10 cellular contexts compared by ENCODE assay signal in genomic region chr10:100890696-100891271, GRCh38. TPM values are rescaled to one million over a fixed set of nuclear protein-coding genes. Genes with fewer than 3 reads are reported as not detected.
DNase-seq lines count a peak whose midpoint lies in the region; ATAC-seq, FAIRE-seq and TF ChIP-seq lines count a peak whose summit lies in the region.
"Had no signal": no experiment of that assay in that cellular context is flagged by ENCODE, and none has a peak within 500 bp of the region (broad histone marks: within the 10 kb centered on the region; RNA-seq: fewer than 3 reads in every experiment).

No MANE protein-coding gene starts in this region.

- TF ChIP-seq RAD21 in A549 (conservative IDR thresholded peaks at IDR 0.05 in 1 of 2, IDR thresholded peaks at IDR 0.05 in 1 of 2) (no peak), IMR-90 (IDR thresholded peaks at IDR 0.05; ENCODE audit: low read length) (0 out of 2 replicates have a peak, but pooled peaks have one; percentile 9)

- H3K79me1 ChIP-seq in IMR-90 (ENCODE audit: low read depth in 1 of 2, low read length in 2 of 2): peaks cover 0 to 9% of the 10 kb centered on the region in 2 experiments; a peak in 2 of 4 replicates

- peak in 1 of 2 experiments; percentile 16; a peak in 1 of 5 replicates for TF ChIP-seq EP300 in A549 (IDR thresholded peaks at IDR 0.05)

- DNase-seq in A549 (ENCODE audit: low read depth in 1 of 2, low spot score in 1 of 2): peak; percentile 74 to 75
- DNase-seq in IMR-90: peak; percentile 98
- DNase-seq in body of pancreas: peak in 1 of 4 donors; percentile 19
- DNase-seq in hepatocyte (ENCODE audit: low spot score): peak; percentile 55
- DNase-seq in D721Med (ENCODE audit: insufficient read length, low spot score): no peak
- DNase-seq in NCI-H82 treated with DMSO at 0.1 percent for 48 hours (lab: John Stamatoyannopoulos, UW; ENCODE audit: unreplicated experiment): no peak
- DNase-seq in activated CD4-positive, alpha-beta T cell treated with anti-CD3 and anti-CD28 coated beads, Interleukin-2, amount 50 U/mL, for 4 hours: no peak
- DNase-seq: lower lobe of right lung had no signal

- ATAC-seq in A549 (peak; percentile 88 to 93), IMR-90 (ENCODE audit: low read depth) (peak; percentile 93), body of pancreas (peak; percentile 55), GM19324 (IDR thresholded peaks at IDR 0.05; ENCODE audit: low FRiP score, unreplicated experiment) (no peak)
- ATAC-seq: lower lobe of right lung had no signal

- H2AK5ac ChIP-seq in IMR-90 (ENCODE audit: low read depth, low read length): peak overlapping the region; percentile 75

- H3K56ac ChIP-seq in IMR-90 (ENCODE audit: extremely low read depth, insufficient read depth, low read length): peak overlapping the region; percentile 85

- intact Hi-C loops in IMR-90 (cut with micrococcal nuclease) (no loop called here), body of pancreas (cut with DNase I) (no loop called here)

- peak overlapping the region; percentile 56 for H2BK15ac ChIP-seq in IMR-90 (ENCODE audit: low read depth, low read length)

- CTCF ChIA-PET in A549 (lab: Yijun Ruan, JAX): interaction anchor here (0.9 to 4.8 kb wide), 2 partner anchors 12 to 329 kb away, joined by 3 to 48 read pairs; no protein-coding TSS in a partner anchor
- CTCF ChIA-PET in IMR-90 (lab: Yijun Ruan, JAX): no interaction called here

- H2AK9ac ChIP-seq in IMR-90 (replicated peaks; ENCODE audit: low read depth, low read length, poor library complexity): peak overlapping the region; percentile 32

- no peak for TF ChIP-seq CTCF in A549 (IDR thresholded peaks at IDR 0.05)
- TF ChIP-seq CTCF in IMR-90 (conservative IDR thresholded peaks at IDR 0.05; ENCODE audit: low read depth, low read length): no peak
- TF ChIP-seq CTCF in body of pancreas (IDR thresholded peaks at IDR 0.05): no peak
- TF ChIP-seq CTCF in hepatocyte (IDR thresholded peaks at IDR 0.05; ENCODE audit: poor library complexity): no peak
- TF ChIP-seq CTCF in D721Med (IDR thresholded peaks at IDR 0.05; ENCODE audit: insufficient read depth, missing control alignments): no peak

- H3K14ac ChIP-seq in IMR-90 (replicated peaks; ENCODE audit: low read depth, low read length): peak overlapping the region; percentile 67

- FAIRE-seq in A549 (lab: Jason Lieb, UNC) (no peak), D721Med (lab: Jason Lieb, UNC) (no peak)

- H4K20me1 ChIP-seq in IMR-90 (ENCODE audit: insufficient read depth, low read length) (no peaks in the 10 kb centered on the region), hepatocyte (ENCODE audit: insufficient read depth, poor library complexity, severe bottlenecking) (no peaks in the 10 kb centered on the region)

- H3K79me2 ChIP-seq in hepatocyte: no peaks in the 10 kb centered on the region

- peak overlapping the region; percentile 83 for H3K4ac ChIP-seq in IMR-90 (ENCODE audit: low read depth, low read length)

- H3K4me3 ChIP-seq in A549: no peak overlapping the region
- no peak overlapping the region for H3K4me3 ChIP-seq in IMR-90 (ENCODE audit: insufficient read depth, low read depth, low read length)
- no peak overlapping the region for H3K4me3 ChIP-seq in body of pancreas
- H3K4me3 ChIP-seq in hepatocyte: no peak overlapping the region
- H3K4me3 ChIP-seq: lower lobe of right lung had no signal

- TF ChIP-seq POLR2A in A549 (IDR thresholded peaks at IDR 0.05; ENCODE audit: low read length) (no peak), IMR-90 (IDR thresholded peaks at IDR 0.05; ENCODE audit: low read depth, low read length) (no peak), body of pancreas (IDR thresholded peaks at IDR 0.05) (no peak)

- peak overlapping the region; percentile 46 to 91 for H4K8ac ChIP-seq in IMR-90 (ENCODE audit: low read depth in 2 of 2, low read length in 2 of 2)

- H3K4me1 ChIP-seq in A549 (peaks cover 24% of the 10 kb centered on the region), IMR-90 (ENCODE audit: control insufficient read depth, insufficient read depth, low read length) (peaks cover 23% of the 10 kb centered on the region), body of pancreas (no peaks in the 10 kb centered on the region), hepatocyte (ENCODE audit: insufficient read depth) (peaks cover 12% of the 10 kb centered on the region)
- H3K4me1 ChIP-seq: lower lobe of right lung had no signal

- H3K4me2 ChIP-seq in A549: peak overlapping the region; percentile 65
- H3K4me2 ChIP-seq in IMR-90 (ENCODE audit: low read depth, low read length): 0 out of 2 replicates have a peak overlapping the region, but pooled peaks have one; percentile 8
- H3K4me2 ChIP-seq in hepatocyte: no peak overlapping the region

- peak overlapping the region; percentile 91 for H4K91ac ChIP-seq in IMR-90 (ENCODE audit: insufficient read depth, low read depth, low read length)

- H2AFZ ChIP-seq in IMR-90 (replicated peaks; ENCODE audit: low read length, poor library complexity) (peak overlapping the region; percentile 72), hepatocyte (no peak overlapping the region)

- 25% methylated on average over 6 of the region's 6 CpGs for WGBS in A549 (ENCODE audit: missing lambda C conversion rate)
- 20% methylated on average over 1 of the region's 6 CpGs; no CpG with 5 or more reads in 1 of the 2 experiments for WGBS in IMR-90 (ENCODE audit: extremely low coverage in 2 of 2, insufficient read length in 1 of 2), 2 experiments
- 71 to 73% methylated on average over 6 of the region's 6 CpGs for WGBS in body of pancreas, 2 donors
- WGBS in hepatocyte (ENCODE audit: low lambda C conversion rate, missing lambda C conversion rate): 64% methylated on average over 6 of the region's 6 CpGs

- H2BK120ac ChIP-seq in IMR-90 (ENCODE audit: low read depth, low read length): peak overlapping the region; percentile 94

- no peaks in the 10 kb centered on the region for H3K9me3 ChIP-seq in A549
- H3K9me3 ChIP-seq in IMR-90 (ENCODE audit: control insufficient read depth, insufficient read depth, low read length): no peaks in the 10 kb centered on the region
- no peaks in the 10 kb centered on the region for H3K9me3 ChIP-seq in body of pancreas
- H3K9me3 ChIP-seq in hepatocyte (ENCODE audit: low read depth): no peaks in the 10 kb centered on the region
- H3K9me3 ChIP-seq: lower lobe of right lung had no signal

- peaks cover 11% of the 10 kb centered on the region for H3K9me1 ChIP-seq in IMR-90 (ENCODE audit: insufficient read depth, low read length)

- H2BK20ac ChIP-seq in IMR-90 (ENCODE audit: low read depth, low read length): peak overlapping the region; percentile 98

- dilution Hi-C loops in IMR-90 (cut with HindIII; ENCODE audit: low sequenced_read_pairs, unreplicated experiment): no loop called here

- in situ Hi-C loops in IMR-90 (cut with MboI; ENCODE audit: low sequenced_read_pairs): loop anchor here (25.0 kb wide), 1 partner anchor 553 kb away; the partner anchor contains the start of genes PKD2L1 and SCD

- peak overlapping the region; percentile 35 for H4K5ac ChIP-seq in IMR-90 (ENCODE audit: low read depth, low read length)

- H3K27me3 ChIP-seq in IMR-90 (ENCODE audit: control insufficient read depth, insufficient read depth, low read length) (no peaks in the 10 kb centered on the region), body of pancreas (no peaks in the 10 kb centered on the region), hepatocyte (peaks cover 4% of the 10 kb centered on the region)

- H3K23ac ChIP-seq in IMR-90 (ENCODE audit: low read depth, low read length): peak overlapping the region; percentile 15

- BruUV-seq in IMR-90 (replicated peaks; lab: Mats Ljungman, UMichigan): no TSS peak

- H3K36me3 ChIP-seq in IMR-90 (ENCODE audit: control insufficient read depth, insufficient read depth, low read length) (no peaks in the 10 kb centered on the region), body of pancreas (replicated peaks in 1 of 2; ENCODE audit: insufficient read depth in 1 of 2, low read depth in 2 of 2) (no peaks in the 10 kb centered on the region), hepatocyte (replicated peaks; ENCODE audit: insufficient read depth, low read depth) (no peaks in the 10 kb centered on the region)
- H3K36me3 ChIP-seq: lower lobe of right lung had no signal

- H3K18ac ChIP-seq in IMR-90 (ENCODE audit: low read depth, low read length): peak overlapping the region; percentile 60

- no peaks in the 10 kb centered on the region for H3K9me2 ChIP-seq in hepatocyte (replicated peaks; ENCODE audit: insufficient read depth)

- POLR2A ChIA-PET in A549 (lab: Yijun Ruan, JAX): no interaction called here
- POLR2A ChIA-PET in IMR-90 (lab: Charles Lee; ENCODE audit: unreplicated experiment): no interaction called here

- H3K27ac ChIP-seq in A549 (peak overlapping the region; percentile 70 to 85), IMR-90 (ENCODE audit: insufficient read depth, low read length) (peak overlapping the region; percentile 72), body of pancreas (no peak overlapping the region), hepatocyte (peak overlapping the region; percentile 31)
- H3K27ac ChIP-seq: C4-2B, lower lobe of right lung had no signal

- H2BK5ac ChIP-seq in IMR-90 (ENCODE audit: low read depth, low read length, poor library complexity, severe bottlenecking): peak overlapping the region; percentile 93

- H3K9ac ChIP-seq in IMR-90 (ENCODE audit: low read depth, low read length): no peak overlapping the region

TF ChIP-seq in A549, 52 proteins besides CTCF, POLR2A, EP300 and RAD21 (continues in another document):
- TF ChIP-seq HOXB13 (CRISPR knock-in tag; IDR thresholded peaks at IDR 0.05; ENCODE audit: low read depth) (peak; percentile 52; the same call in 1 of the 2 replicates), EHF (CRISPR knock-in tag; IDR thresholded peaks at IDR 0.05) (no peak), SMC3 (IDR thresholded peaks at IDR 0.05) (no peak), CEBPB (IDR thresholded peaks at IDR 0.05) (peak in 1 of 2 experiments; percentile 39; a peak in 1 of 4 replicates), SREBF2 (IDR thresholded peaks at IDR 0.05) (no peak)

TF ChIP-seq in IMR-90, 13 proteins besides CTCF, POLR2A, EP300 and RAD21 (continues in another document):
- TF ChIP-seq MAZ (IDR thresholded peaks at IDR 0.05; ENCODE audit: borderline replicate concordance, low read depth, low read length): peak; percentile 32; the same call in 1 of the 2 replicates
- TF ChIP-seq NFE2L2 (IDR thresholded peaks at IDR 0.05; ENCODE audit: low read depth, low read length): no peak
- peak; percentile 84 for TF ChIP-seq MXI1 (IDR thresholded peaks at IDR 0.05; ENCODE audit: borderline replicate concordance, low read depth, low read length)

RNA-seq across cellular contexts. Expression of gene SLF2, which starts 22.0 kb away (rescaled TPM):
- polyA plus RNA-seq in A549 (2011; rRNA removed): 12.4 and 16.6 TPM in 2 replicates
- polyA plus RNA-seq in A549 (2012; cell fraction: cytosol; rRNA removed): 5.2 and 5.8 TPM in 2 replicates
- polyA plus RNA-seq in A549 (2012; cell fraction: nucleus; rRNA removed): 5.9 and 9.4 TPM in 2 replicates
- 12.3 to 13.6 TPM (median 13.0 TPM) in 3 replicates for polyA plus RNA-seq in A549 (2017; fragmentation: RNase III; extraction: RNeasy Plus Mini Kit Qiagen cat#74134 plus additional on column Dnase treatment)
- 10.4 and 12.0 TPM in 2 replicates for polyA minus RNA-seq in A549 (2011; rRNA and poly(A)+ RNA removed)
- 21.7 and 28.1 TPM in 2 replicates for total RNA-seq in IMR-90 (2012; rRNA removed)
- polyA plus RNA-seq in IMR-90 (2012; rRNA removed): 5.7 and 8.5 TPM in 2 replicates
- 1.8 and 1.9 TPM in 2 replicates for polyA plus RNA-seq in IMR-90 (2012; cell fraction: cytosol; rRNA removed)
- 7.5 and 25.7 TPM in 2 replicates for polyA plus RNA-seq in IMR-90 (2012; cell fraction: nucleus; rRNA removed; ENCODE audit: low replicate concordance)
- 10 to 100 TPM; 16.2 to 26.7 TPM for total RNA-seq in body of pancreas
- 23.5 and 28.9 TPM in 2 replicates for total RNA-seq in hepatocyte
- polyA plus RNA-seq in hepatocyte: 11.7 and 20.1 TPM in 2 replicates

Comparison
In these comparisons a context has a peak if more than half of its experiments do, and no peak if none do; other contexts are left out.
1. DNase-seq: peak in A549 (2 of 2), IMR-90 (single experiment) and hepatocyte (single experiment); none in D721Med (single experiment), NCI-H82 treated with DMSO at 0.1 percent for 48 hours (single experiment) and activated CD4-positive, alpha-beta T cell treated with anti-CD3 and anti-CD28 coated beads, Interleukin-2, amount 50 U/mL, for 4 hours (0 of 2).
2. H3K27ac ChIP-seq: peak in A549 (2 of 2), IMR-90 (single experiment) and hepatocyte (single experiment); none in body of pancreas (0 of 4).